Comparison of ENCODE assay signal across 1 cellular context in the genomic region with DNA sequence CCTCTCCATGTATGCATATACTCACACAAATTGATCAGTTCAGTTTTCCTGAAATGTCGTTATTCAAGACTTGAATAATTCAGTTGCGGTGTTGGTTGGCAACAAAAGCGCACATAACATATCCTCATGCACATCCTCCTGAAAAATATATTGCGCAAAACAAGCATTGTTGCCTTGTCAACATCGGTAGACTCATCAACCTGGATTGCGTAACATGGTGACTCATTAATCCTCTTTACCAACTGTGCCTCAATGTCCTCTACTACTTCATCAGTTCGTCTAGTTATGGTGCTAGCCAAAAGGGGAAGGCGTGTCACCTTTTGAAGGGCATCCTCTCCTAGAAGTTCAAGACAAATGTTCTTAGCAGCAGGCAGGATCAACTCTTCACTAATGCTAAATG.
TF ChIP-seq lines count a peak whose summit lies in the region.

No MANE protein-coding gene starts in this region.

TF ChIP-seq in A549, 52 proteins besides CTCF, POLR2A, EP300 and RAD21 (continued from another document):
- TF ChIP-seq, protein P1, sequence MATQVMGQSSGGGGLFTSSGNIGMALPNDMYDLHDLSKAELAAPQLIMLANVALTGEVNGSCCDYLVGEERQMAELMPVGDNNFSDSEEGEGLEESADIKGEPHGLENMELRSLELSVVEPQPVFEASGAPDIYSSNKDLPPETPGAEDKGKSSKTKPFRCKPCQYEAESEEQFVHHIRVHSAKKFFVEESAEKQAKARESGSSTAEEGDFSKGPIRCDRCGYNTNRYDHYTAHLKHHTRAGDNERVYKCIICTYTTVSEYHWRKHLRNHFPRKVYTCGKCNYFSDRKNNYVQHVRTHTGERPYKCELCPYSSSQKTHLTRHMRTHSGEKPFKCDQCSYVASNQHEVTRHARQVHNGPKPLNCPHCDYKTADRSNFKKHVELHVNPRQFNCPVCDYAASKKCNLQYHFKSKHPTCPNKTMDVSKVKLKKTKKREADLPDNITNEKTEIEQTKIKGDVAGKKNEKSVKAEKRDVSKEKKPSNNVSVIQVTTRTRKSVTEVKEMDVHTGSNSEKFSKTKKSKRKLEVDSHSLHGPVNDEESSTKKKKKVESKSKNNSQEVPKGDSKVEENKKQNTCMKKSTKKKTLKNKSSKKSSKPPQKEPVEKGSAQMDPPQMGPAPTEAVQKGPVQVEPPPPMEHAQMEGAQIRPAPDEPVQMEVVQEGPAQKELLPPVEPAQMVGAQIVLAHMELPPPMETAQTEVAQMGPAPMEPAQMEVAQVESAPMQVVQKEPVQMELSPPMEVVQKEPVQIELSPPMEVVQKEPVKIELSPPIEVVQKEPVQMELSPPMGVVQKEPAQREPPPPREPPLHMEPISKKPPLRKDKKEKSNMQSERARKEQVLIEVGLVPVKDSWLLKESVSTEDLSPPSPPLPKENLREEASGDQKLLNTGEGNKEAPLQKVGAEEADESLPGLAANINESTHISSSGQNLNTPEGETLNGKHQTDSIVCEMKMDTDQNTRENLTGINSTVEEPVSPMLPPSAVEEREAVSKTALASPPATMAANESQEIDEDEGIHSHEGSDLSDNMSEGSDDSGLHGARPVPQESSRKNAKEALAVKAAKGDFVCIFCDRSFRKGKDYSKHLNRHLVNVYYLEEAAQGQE (IDR thresholded peaks at IDR 0.05): no peak
